ENCODE assay signal across 8 cellular contexts in genomic region chr6:52664185-52664990, GRCh38. TPM values are rescaled to one million over a fixed set of nuclear protein-coding genes. Genes with fewer than 3 reads are reported as not detected.
DNase-seq lines count a peak whose midpoint lies in the region; ATAC-seq and TF ChIP-seq lines count a peak whose summit lies in the region.

No MANE protein-coding gene starts in this region.

- peak overlapping the region; percentile 57 for H3K4me3 ChIP-seq in GM12864 (ENCODE audit: low read depth, low read length)
- H3K4me3 ChIP-seq in SK-N-MC = peak overlapping the region; percentile 96
- H3K4me3 ChIP-seq in cardiac muscle cell = peak overlapping the region; percentile 69
- peak overlapping the region; percentile 77 for H3K4me3 ChIP-seq in ovary
- peak overlapping the region; percentile 78 for H3K4me3 ChIP-seq in upper lobe of right lung

- intact Hi-C loops in ovary (cut with DNase I) = loop anchor here (2.0 to 10.0 kb wide), 7 partner anchors 70 to 390 kb away; partner anchors contain the start of gene EFHC1 (in 1 of the 4)
- intact Hi-C loops in upper lobe of right lung (cut with DNase I) = no loop called here

- WGBS in ovary, 3 donors = 2 to 4% (median 4%) methylated on average over 48 to 53 of the region's 53 CpGs

- TF ChIP-seq EP300 in ovary (IDR thresholded peaks at IDR 0.05) = no peak

- no peak overlapping the region for H3K27ac ChIP-seq in SK-N-MC
- H3K27ac ChIP-seq in cardiac muscle cell = no peak overlapping the region
- no peak overlapping the region for H3K27ac ChIP-seq in ovary
- peak overlapping the region; percentile 61 for H3K27ac ChIP-seq in upper lobe of right lung

- H3K9me3 ChIP-seq in SK-N-MC (ENCODE audit: low read depth, low read length) (no peaks in the 10 kb centered on the region), cardiac muscle cell (ENCODE audit: low read depth) (no peaks in the 10 kb centered on the region), ovary (no peaks in the 10 kb centered on the region), upper lobe of right lung (no peaks in the 10 kb centered on the region)

- peaks cover 4% of the 10 kb centered on the region for H3K27me3 ChIP-seq in cardiac muscle cell
- no peaks in the 10 kb centered on the region for H3K27me3 ChIP-seq in ovary
- H3K27me3 ChIP-seq in upper lobe of right lung = no peaks in the 10 kb centered on the region

- TF ChIP-seq CTCF in GM12864 (IDR thresholded peaks at IDR 0.05; ENCODE audit: low read depth, low read length, missing control alignments) (no peak), cardiac muscle cell (IDR thresholded peaks at IDR 0.05; ENCODE audit: low read depth, low read length) (no peak), ovary (IDR thresholded peaks at IDR 0.05) (no peak), upper lobe of right lung (IDR thresholded peaks at IDR 0.05) (no peak)

- H3K9ac ChIP-seq in SK-N-MC (ENCODE audit: insufficient read length) = peak overlapping the region; percentile 85

- TF ChIP-seq POLR2A in ovary (IDR thresholded peaks at IDR 0.05) = peak; percentile 34

- peak; percentile 91 for ATAC-seq in HG02588 (IDR thresholded peaks at IDR 0.05; ENCODE audit: unreplicated experiment)
- ATAC-seq in upper lobe of right lung = peak; percentile 98

- DNase-seq in GM12864 (ENCODE audit: low read depth) = peak; percentile 86
- peak; percentile 94 for DNase-seq in NAMALWA (ENCODE audit: low spot score)
- DNase-seq in SK-N-MC (ENCODE audit: low read depth, low spot score) = peak; percentile 63
- DNase-seq in activated naive CD8-positive, alpha-beta T cell treated with anti-CD3 and anti-CD28 coated beads, Interleukin-2, amount 50 U/mL, for 16 hours (ENCODE audit: low read depth, low spot score) = peak; percentile 19
- peak; percentile 97 for DNase-seq in cardiac muscle cell (ENCODE audit: low read depth in 1 of 2, low spot score in 1 of 2)
- peak; percentile 80 to 90 (median 87) for DNase-seq in ovary
- DNase-seq in upper lobe of right lung = peak; percentile 93

- H3K4me1 ChIP-seq in cardiac muscle cell (ENCODE audit: low read depth) (peaks cover 4% of the 10 kb centered on the region), ovary (ENCODE audit: insufficient read depth) (no peaks in the 10 kb centered on the region), upper lobe of right lung (peaks cover 11% of the 10 kb centered on the region)

- H3K36me3 ChIP-seq in SK-N-MC (ENCODE audit: insufficient read depth, low read length) = peaks cover 19% of the 10 kb centered on the region
- H3K36me3 ChIP-seq in cardiac muscle cell = no peaks in the 10 kb centered on the region
- no peaks in the 10 kb centered on the region for H3K36me3 ChIP-seq in ovary
- H3K36me3 ChIP-seq in upper lobe of right lung = no peaks in the 10 kb centered on the region

RNA-seq across cellular contexts. Expression of gene TMEM14A, which starts 6.5 kb away (rescaled TPM):
- total RNA-seq in cardiac muscle cell = 10.7 and 12.2 TPM in 2 replicates
- polyA plus RNA-seq in cardiac muscle cell = 24.5 and 34.4 TPM in 2 replicates
- 10 to 100 TPM; 17.0 to 31.4 (median 24.2) TPM for total RNA-seq in ovary
- 10 to 100 TPM; 34.2 to 35.6 TPM for polyA plus RNA-seq in ovary
- 12.3 TPM for total RNA-seq in upper lobe of right lung

Comparison
In these comparisons a context has a peak if more than half of its experiments do, and no peak if none do; other contexts are left out.
1. DNase-seq: peak in every context shown above with its lines; median percentile 97 in cardiac muscle cell; 94 in NAMALWA; 93 in upper lobe of right lung; 87 in ovary; 86 in GM12864; 63 in SK-N-MC; 19 in activated naive CD8-positive, alpha-beta T cell treated with anti-CD3 and anti-CD28 coated beads, Interleukin-2, amount 50 U/mL, for 16 hours.